In the genomic region with DNA sequence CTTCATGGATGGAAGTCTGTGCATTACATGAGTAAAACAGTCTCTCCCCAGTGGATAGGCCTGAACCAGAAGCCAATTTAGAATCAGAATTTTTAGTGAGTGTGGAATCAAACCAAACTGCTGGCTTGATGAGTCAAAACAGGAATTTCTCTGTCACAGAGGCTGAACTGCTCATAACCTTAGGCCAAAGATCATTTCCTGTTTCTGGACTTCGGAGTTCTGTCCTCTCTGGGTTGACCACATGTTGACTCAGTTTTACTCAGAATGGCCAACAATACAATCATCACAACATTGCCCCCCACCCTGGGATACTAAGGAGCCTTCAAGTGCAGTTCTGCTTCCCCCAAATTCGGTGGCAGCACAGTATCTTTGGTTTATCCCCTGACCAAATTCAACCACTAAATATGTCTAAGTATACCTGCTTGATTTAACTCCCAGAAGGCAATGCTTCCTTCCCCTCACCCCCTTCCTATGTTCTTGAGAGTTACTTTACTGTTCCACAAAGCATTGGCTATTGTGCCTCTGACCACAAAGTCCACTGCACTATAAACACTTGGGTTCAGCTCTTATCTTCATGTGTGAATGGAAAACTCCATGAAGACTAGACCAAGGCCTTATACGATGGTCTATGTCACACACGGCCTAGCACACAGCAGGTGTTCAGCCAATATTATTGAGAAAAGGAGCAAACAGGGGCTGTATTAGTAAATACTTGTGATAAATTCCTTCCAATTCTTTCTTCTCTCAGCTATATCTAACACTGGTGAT, we compare ENCODE assay signal across 11 cellular contexts.
DNase-seq lines count a peak whose midpoint lies in the region; ATAC-seq, FAIRE-seq and TF ChIP-seq lines count a peak whose summit lies in the region.
"Had no signal": no experiment of that assay in that cellular context is flagged by ENCODE, and none has a peak within 500 bp of the region (broad histone marks: within the 10 kb centered on the region; RNA-seq: fewer than 3 reads in every experiment).

No MANE protein-coding gene starts in this region.

- BruUV-seq in HepG2 (replicated peaks; lab: Mats Ljungman, UMichigan): no TSS peak

- no peak for TF ChIP-seq POLR2A in HepG2 (IDR thresholded peaks at IDR 0.05; ENCODE audit: insufficient read depth in 1 of 2, low read depth in 2 of 2, low read length in 2 of 2)

- peak; percentile 40 for FAIRE-seq in HepG2 (lab: Jason Lieb, UNC)

- no peaks in the 10 kb centered on the region for H3K79me2 ChIP-seq in HepG2 (ENCODE audit: insufficient read depth, low read length)

- TF ChIP-seq EP300 in HepG2 (IDR thresholded peaks at IDR 0.05; ENCODE audit: low read depth in 2 of 2, low read length in 2 of 2) (peak in 1 of 2 experiments; percentile 53; a peak in 1 of 4 replicates), HepG2 (CRISPR knock-in tag; IDR thresholded peaks at IDR 0.05; ENCODE audit: borderline replicate concordance) (no peak)

- no peaks in the 10 kb centered on the region for H3K36me3 Mint-ChIP-seq in naive thymus-derived CD4-positive, alpha-beta T cell

- H3K4me3 Mint-ChIP-seq in naive thymus-derived CD4-positive, alpha-beta T cell: no peak overlapping the region

- DNase-seq in HCEC 1CT (peak; percentile 88), HepG2 (ENCODE audit: low spot score) (peak; percentile 37), COLO668 (lab: John Stamatoyannopoulos, UW; ENCODE audit: unreplicated experiment) (no peak), NCI-H146 treated with DMSO at 0.1 percent for 48 hours (lab: John Stamatoyannopoulos, UW; ENCODE audit: unreplicated experiment) (no peak), cerebellum (ENCODE audit: low spot score) (no peak)
- DNase-seq in naive thymus-derived CD4-positive, alpha-beta T cell: no peak
- DNase-seq: activated CD4-positive, alpha-beta T cell treated with anti-CD3 and anti-CD28 coated beads for 1 hour; NCI-H2171 treated with DMSO at 0.1 percent for 48 hours had no signal

- ATAC-seq in GM18867 (IDR thresholded peaks at IDR 0.05; ENCODE audit: unreplicated experiment) (peak; percentile 93), HG03565 (IDR thresholded peaks at IDR 0.05; ENCODE audit: unreplicated experiment) (peak; percentile 96), HepG2 (peak; percentile 76)
- ATAC-seq in naive thymus-derived CD4-positive, alpha-beta T cell: no peak

- no peak overlapping the region for H3K27ac ChIP-seq in HepG2 (ENCODE audit: extremely low read length, insufficient read depth, low read length)
- H3K27ac ChIP-seq in naive thymus-derived CD4-positive, alpha-beta T cell (ENCODE audit: low read depth, low read length): no peak overlapping the region
- H3K27ac ChIP-seq: coronary artery had no signal

- no peaks in the 10 kb centered on the region for H3K36me3 ChIP-seq in HepG2 (replicated peaks in 1 of 2; ENCODE audit: control insufficient read depth in 1 of 2, insufficient read depth in 2 of 2, low read length in 2 of 2)
- no peaks in the 10 kb centered on the region for H3K36me3 ChIP-seq in naive thymus-derived CD4-positive, alpha-beta T cell (ENCODE audit: control insufficient read depth in 2 of 3, insufficient read depth in 3 of 3, low read length in 3 of 3)

- no peak for TF ChIP-seq RAD21 in HepG2 (CRISPR knock-in tag; IDR thresholded peaks at IDR 0.05)

- H3K27ac Mint-ChIP-seq in naive thymus-derived CD4-positive, alpha-beta T cell: no peak overlapping the region

- peak overlapping the region; percentile 75 for H3K4me2 ChIP-seq in HepG2 (ENCODE audit: low read depth, low read length)

- 17% methylated on average over 4 of the region's 4 CpGs for WGBS in HepG2 (ENCODE audit: low lambda C conversion rate)

- TF ChIP-seq CTCF in HepG2 (CRISPR knock-in tag; IDR thresholded peaks at IDR 0.05): no peak

- POLR2A ChIA-PET in HepG2 (lab: Yijun Ruan, JAX): interaction anchor here (2.0 kb wide), 1 partner anchor 12 kb away, joined by 15 read pairs; no protein-coding TSS in a partner anchor
- POLR2A ChIA-PET in naive thymus-derived CD4-positive, alpha-beta T cell (lab: Charles Lee): no interaction called here

- H3K9ac ChIP-seq in HepG2 (ENCODE audit: insufficient read depth, low read depth, low read length): no peak overlapping the region

- peaks cover 0 to 15% (median 1%) of the 10 kb centered on the region in 5 donors for H3K27me3 Mint-ChIP-seq in naive thymus-derived CD4-positive, alpha-beta T cell

- no peaks in the 10 kb centered on the region for H3K9me3 ChIP-seq in HepG2 (ENCODE audit: low read length)
- H3K9me3 ChIP-seq in naive thymus-derived CD4-positive, alpha-beta T cell (ENCODE audit: control insufficient read depth in 2 of 3, low read length in 3 of 3): no peaks in the 10 kb centered on the region

- CTCF ChIA-PET in HepG2 (lab: Yijun Ruan, JAX; ENCODE audit: low intra/inter-chr PET ratio, low total read pairs): no interaction called here
- CTCF ChIA-PET in naive thymus-derived CD4-positive, alpha-beta T cell (lab: Charles Lee): interaction anchor here (0.5 kb wide), 1 partner anchor 777 kb away, joined by 7 read pairs; no protein-coding TSS in a partner anchor

- peak overlapping the region; percentile 67 for H2AFZ ChIP-seq in HepG2 (ENCODE audit: low read length)

- no peaks in the 10 kb centered on the region for H3K4me1 Mint-ChIP-seq in naive thymus-derived CD4-positive, alpha-beta T cell

- peak overlapping the region in 2 of 3 experiments; percentile 21 to 43; a peak in 1 of 6 replicates for H3K4me3 ChIP-seq in HepG2 (replicated peaks in 1 of 3; ENCODE audit: insufficient read depth in 1 of 3, low read depth in 2 of 3, low read length in 3 of 3)
- no peak overlapping the region for H3K4me3 ChIP-seq in naive thymus-derived CD4-positive, alpha-beta T cell (ENCODE audit: low read length)
- H3K4me3 ChIP-seq: coronary artery had no signal

- peaks cover 0 to 12% of the 10 kb centered on the region in 2 experiments; a peak in 2 of 5 replicates for H3K27me3 ChIP-seq in HepG2 (ENCODE audit: control insufficient read depth in 1 of 2, insufficient read depth in 2 of 2, low read length in 2 of 2)
- H3K27me3 ChIP-seq in naive thymus-derived CD4-positive, alpha-beta T cell (ENCODE audit: control insufficient read depth in 2 of 2, insufficient read depth in 2 of 2, low read length in 2 of 2): no peaks in the 10 kb centered on the region

- intact Hi-C loops in HepG2 (cut with micrococcal nuclease; ENCODE audit: unreplicated experiment): loop anchor here (5.0 kb wide), 1 partner anchor 220 kb away; no protein-coding TSS in a partner anchor
- intact Hi-C loops in naive thymus-derived CD4-positive, alpha-beta T cell (cut with micrococcal nuclease): no loop called here

- H3K9me3 Mint-ChIP-seq in naive thymus-derived CD4-positive, alpha-beta T cell: peaks cover 0 to 3% (median 0%) of the 10 kb centered on the region in 11 donors

- peaks cover 46% of the 10 kb centered on the region for H3K4me1 ChIP-seq in HepG2 (ENCODE audit: insufficient read depth, low read length)
- no peaks in the 10 kb centered on the region for H3K4me1 ChIP-seq in naive thymus-derived CD4-positive, alpha-beta T cell (ENCODE audit: control insufficient read depth in 2 of 2, insufficient read depth in 2 of 2, low read length in 2 of 2)

- no peaks in the 10 kb centered on the region for H4K20me1 ChIP-seq in HepG2 (ENCODE audit: insufficient read depth, low read length)

- in situ Hi-C loops in HepG2 (cut with HindIII; ENCODE audit: extremely low pct_ligation_motif_present, low pct_unique_long_range_greater_than_20kb): no loop called here

TF ChIP-seq in HepG2, 621 proteins besides CTCF, POLR2A, EP300 and RAD21 (continues in another document):
- TF ChIP-seq ARHGAP35 (CRISPR knock-in tag; IDR thresholded peaks at IDR 0.05; ENCODE audit: borderline replicate concordance): no peak
- TF ChIP-seq GMEB2 (CRISPR knock-in tag; IDR thresholded peaks at IDR 0.05; ENCODE audit: low read depth): no peak
- no peak for TF ChIP-seq ZFYVE20 (CRISPR knock-in tag; IDR thresholded peaks at IDR 0.05; ENCODE audit: borderline replicate concordance, low read depth)
- TF ChIP-seq ZNF670 (CRISPR knock-in tag; IDR thresholded peaks at IDR 0.05; ENCODE audit: borderline replicate concordance): no peak; the same call in 1 of the 2 replicates
- no peak for TF ChIP-seq THAP8 (CRISPR knock-in tag; IDR thresholded peaks at IDR 0.05; ENCODE audit: borderline replicate concordance)
- no peak for TF ChIP-seq ZNF672 (CRISPR knock-in tag; IDR thresholded peaks at IDR 0.05)
- no peak for TF ChIP-seq EED (CRISPR knock-in tag; IDR thresholded peaks at IDR 0.05)
- TF ChIP-seq ZGPAT (CRISPR knock-in tag; IDR thresholded peaks at IDR 0.05): peak; percentile 44; the same call in 1 of the 2 replicates

Comparison
In these comparisons a context has a peak if more than half of its experiments do, and no peak if none do; other contexts are left out.
1. DNase-seq: peak in HCEC 1CT (single experiment) and HepG2 (single experiment); none in COLO668 (single experiment), NCI-H146 treated with DMSO at 0.1 percent for 48 hours (single experiment), naive thymus-derived CD4-positive, alpha-beta T cell (0 of 9) and cerebellum (single experiment).